ENCODE assay signal across 20 cellular contexts in genomic region chr1:231553320-231553719, GRCh38. TPM values are rescaled to one million over a fixed set of nuclear protein-coding genes. Genes with fewer than 3 reads are reported as not detected.
DNase-seq lines count a peak whose midpoint lies in the region; ATAC-seq lines count a peak whose summit lies in the region.
"Had no signal": no experiment of that assay in that cellular context is flagged by ENCODE, and none has a peak within 500 bp of the region (broad histone marks: within the 10 kb centered on the region; RNA-seq: fewer than 3 reads in every experiment).

No MANE protein-coding gene starts in this region.

- H3K27me3 Mint-ChIP-seq in activated T-helper 17 cell treated with anti-CD3 and anti-CD28 coated beads, Interleukin-2, amount 50 U/mL, for 72 hours: no peaks in the 10 kb centered on the region
- H3K27me3 Mint-ChIP-seq in activated CD4-positive, alpha-beta memory T cell treated with anti-CD3 and anti-CD28 coated beads, Interleukin-2, amount 10 ng/mL, durations not matched to agents 7 days and 5 days: no peaks in the 10 kb centered on the region
- H3K27me3 Mint-ChIP-seq: CD4-positive, CD25-positive, alpha-beta regulatory T cell; CD8-positive, alpha-beta memory T cell had no signal

- H3K9me3 Mint-ChIP-seq in activated T-helper 17 cell treated with anti-CD3 and anti-CD28 coated beads, Interleukin-2, amount 50 U/mL, for 72 hours: no peaks in the 10 kb centered on the region
- H3K9me3 Mint-ChIP-seq in activated CD4-positive, alpha-beta memory T cell treated with anti-CD3 and anti-CD28 coated beads, Interleukin-2, amount 10 ng/mL, durations not matched to agents 7 days and 5 days: peaks cover 4% of the 10 kb centered on the region
- H3K9me3 Mint-ChIP-seq: CD4-positive, CD25-positive, alpha-beta regulatory T cell; CD8-positive, alpha-beta memory T cell; HFFc6 had no signal

- CTCF ChIA-PET in activated CD4-positive, alpha-beta memory T cell treated with anti-CD3 and anti-CD28 coated beads, Interleukin-2, amount 10 ng/mL, durations not matched to agents 7 days and 5 days (lab: Charles Lee): interaction anchor here (0.5 kb wide), 1 partner anchor 22 kb away, joined by 3 read pairs; no protein-coding TSS in a partner anchor

- DNase-seq in NCI-H82 (lab: John Stamatoyannopoulos, UW): peak; percentile 42
- DNase-seq in NCI-H82 treated with DMSO at 0.1 percent for 48 hours (lab: John Stamatoyannopoulos, UW; ENCODE audit: unreplicated experiment): no peak
- DNase-seq in lung microvascular endothelial cell (ENCODE audit: low read depth in 2 of 2): peak; percentile 41 to 44
- no peak for DNase-seq in HCEC 1CT
- DNase-seq in activated CD4-positive, alpha-beta memory T cell treated with anti-CD3 and anti-CD28 coated beads, Interleukin-2, amount 10 ng/mL, durations not matched to agents 7 days and 5 days: no peak
- DNase-seq: BE2C; C1 segment of cervical spinal cord; CD4-positive, CD25-positive, alpha-beta regulatory T cell; CD8-positive, alpha-beta memory T cell; COR-L47; DMS 273 treated with DMSO at 0.1 percent for 48 hours; DMS53; DND-41; EL; GM23248; HFFc6; IMR-90 had no signal

- POLR2A ChIA-PET in activated CD4-positive, alpha-beta memory T cell treated with anti-CD3 and anti-CD28 coated beads, Interleukin-2, amount 10 ng/mL, durations not matched to agents 7 days and 5 days (lab: Charles Lee): no interaction called here

- H3K27ac Mint-ChIP-seq in activated T-helper 17 cell treated with anti-CD3 and anti-CD28 coated beads, Interleukin-2, amount 50 U/mL, for 72 hours: peak overlapping the region; percentile 58
- no peak overlapping the region for H3K27ac Mint-ChIP-seq in activated CD4-positive, alpha-beta memory T cell treated with anti-CD3 and anti-CD28 coated beads, Interleukin-2, amount 10 ng/mL, durations not matched to agents 7 days and 5 days
- H3K27ac Mint-ChIP-seq: CD4-positive, CD25-positive, alpha-beta regulatory T cell; HFFc6 had no signal

- no peak overlapping the region for H3K4me3 Mint-ChIP-seq in activated T-helper 17 cell treated with anti-CD3 and anti-CD28 coated beads, Interleukin-2, amount 50 U/mL, for 72 hours
- no peak overlapping the region for H3K4me3 Mint-ChIP-seq in activated CD4-positive, alpha-beta memory T cell treated with anti-CD3 and anti-CD28 coated beads, Interleukin-2, amount 10 ng/mL, durations not matched to agents 7 days and 5 days
- H3K4me3 Mint-ChIP-seq: CD4-positive, CD25-positive, alpha-beta regulatory T cell; CD8-positive, alpha-beta memory T cell; HFFc6 had no signal

- no peak for ATAC-seq in activated T-helper 17 cell treated with anti-CD3 and anti-CD28 coated beads, Interleukin-2, amount 50 U/mL, for 72 hours (replicated peaks)
- no peak for ATAC-seq in HG02678 (IDR thresholded peaks at IDR 0.05; ENCODE audit: unreplicated experiment)
- ATAC-seq: GM12878 had no signal

- H3K4me1 Mint-ChIP-seq in activated T-helper 17 cell treated with anti-CD3 and anti-CD28 coated beads, Interleukin-2, amount 50 U/mL, for 72 hours: peaks cover 30% of the 10 kb centered on the region
- H3K4me1 Mint-ChIP-seq in activated CD4-positive, alpha-beta memory T cell treated with anti-CD3 and anti-CD28 coated beads, Interleukin-2, amount 10 ng/mL, durations not matched to agents 7 days and 5 days: peaks cover 32% of the 10 kb centered on the region

- peaks cover 47% of the 10 kb centered on the region for H3K36me3 Mint-ChIP-seq in activated T-helper 17 cell treated with anti-CD3 and anti-CD28 coated beads, Interleukin-2, amount 50 U/mL, for 72 hours (ENCODE audit: low read depth)
- H3K36me3 Mint-ChIP-seq in activated CD4-positive, alpha-beta memory T cell treated with anti-CD3 and anti-CD28 coated beads, Interleukin-2, amount 10 ng/mL, durations not matched to agents 7 days and 5 days (ENCODE audit: low read depth): peaks cover 37% of the 10 kb centered on the region

RNA-seq across cellular contexts. Expression of gene TSNAX, which starts 24.9 kb away (rescaled TPM):
- 10 to 100 TPM; 34.5 to 35.3 TPM for total RNA-seq in activated T-helper 17 cell treated with anti-CD3 and anti-CD28 coated beads, Interleukin-2, amount 50 U/mL, for 72 hours
- total RNA-seq in lung microvascular endothelial cell: 22.9 and 24.0 TPM in 2 replicates
- total RNA-seq in activated CD4-positive, alpha-beta memory T cell treated with anti-CD3 and anti-CD28 coated beads, Interleukin-2, amount 10 ng/mL, durations not matched to agents 7 days and 5 days: 10 to 100 TPM; 44.4 to 48.7 TPM

Comparison
In these comparisons a context has a peak if more than half of its experiments do, and no peak if none do; other contexts are left out.
1. DNase-seq: peak in NCI-H82 (single experiment) and lung microvascular endothelial cell (2 of 2); none in NCI-H82 treated with DMSO at 0.1 percent for 48 hours (single experiment), HCEC 1CT (single experiment) and activated CD4-positive, alpha-beta memory T cell treated with anti-CD3 and anti-CD28 coated beads, Interleukin-2, amount 10 ng/mL, durations not matched to agents 7 days and 5 days (single experiment).